8 cellular contexts compared by ENCODE assay signal in genomic region chr13:36820222-36820621, GRCh38.
A peak's percentile ranks its signal among the peaks of the same experiment; 100 is the strongest.
DNase-seq lines count a peak whose midpoint lies in the region; ATAC-seq and TF ChIP-seq lines count a peak whose summit lies in the region.

No MANE protein-coding gene starts in this region.

- H3K36me3 ChIP-seq in brain microvascular endothelial cell (replicated peaks) = no peaks in the 10 kb centered on the region

- no peaks in the 10 kb centered on the region for H3K9me3 Mint-ChIP-seq in nephron progenitor cell

- peaks cover 4% of the 10 kb centered on the region for H3K27me3 Mint-ChIP-seq in nephron progenitor cell (ENCODE audit: low read depth, poor library complexity)

- in situ Hi-C loops in brain microvascular endothelial cell (cut with HindIII; ENCODE audit: low pct_ligation_motif_present, low sequenced_read_pairs) = no loop called here

- H3K4me3 ChIP-seq in HL-60 (replicated peaks; ENCODE audit: insufficient read depth, low read length) (peak overlapping the region; percentile 89), brain microvascular endothelial cell (ENCODE audit: low read depth, low read length) (peak overlapping the region; percentile 74)

- DNase-seq in ELR (ENCODE audit: low read depth) (peak; percentile 22), HL-60 (ENCODE audit: low read depth in 1 of 2, low spot score in 1 of 2) (no peak), brain microvascular endothelial cell (no peak), nephron progenitor cell (no peak), DMS79 (lab: John Stamatoyannopoulos, UW) (no peak), NCI-H187 (lab: John Stamatoyannopoulos, UW) (no peak), middle frontal gyrus (ENCODE audit: extremely low spot score, low spot score) (no peak)

- no peak overlapping the region for H3K27ac Mint-ChIP-seq in nephron progenitor cell

- peak; percentile 50 for ATAC-seq in GM21390 (IDR thresholded peaks at IDR 0.05; ENCODE audit: unreplicated experiment)

- peaks cover 39% of the 10 kb centered on the region for H3K4me1 Mint-ChIP-seq in nephron progenitor cell

- no peaks in the 10 kb centered on the region for H3K36me3 Mint-ChIP-seq in nephron progenitor cell (ENCODE audit: low read depth)

- TF ChIP-seq CTCF in HL-60 (IDR thresholded peaks at IDR 0.05; ENCODE audit: insufficient read depth, low read length) (no peak), brain microvascular endothelial cell (IDR thresholded peaks at IDR 0.05; ENCODE audit: low read depth, low read length, missing control alignments) (no peak), nephron progenitor cell (IDR thresholded peaks at IDR 0.05) (no peak)

- H3K4me3 Mint-ChIP-seq in nephron progenitor cell = peak overlapping the region; percentile 92

- H3K27ac ChIP-seq in HL-60 (replicated peaks) = peak overlapping the region; percentile 85
- no peak overlapping the region for H3K27ac ChIP-seq in brain microvascular endothelial cell

- H3K27me3 ChIP-seq in HL-60 (ENCODE audit: insufficient read depth, poor library complexity, severe bottlenecking) = no peaks in the 10 kb centered on the region
- H3K27me3 ChIP-seq in brain microvascular endothelial cell (replicated peaks) = no peaks in the 10 kb centered on the region
